ENCODE assay signal across 27 cellular contexts in the genomic region with DNA sequence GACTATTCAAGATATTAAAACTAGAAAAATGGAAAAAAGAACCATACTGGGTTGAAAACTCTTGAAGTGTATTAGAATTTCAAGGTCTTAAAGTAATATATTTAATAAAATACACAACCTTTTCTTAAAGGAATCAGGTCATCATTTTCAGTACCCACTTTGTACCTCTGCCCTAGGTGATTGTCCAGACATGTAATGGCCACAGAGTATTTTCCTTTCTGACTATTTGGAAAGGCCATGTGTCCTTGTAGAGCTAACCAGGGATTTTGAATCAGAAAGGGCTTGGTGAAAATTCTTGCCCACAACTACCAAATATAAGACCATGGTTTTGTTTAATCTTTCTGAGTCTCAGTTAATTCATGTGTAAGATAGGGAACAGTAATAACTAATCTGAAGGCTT.
A peak's percentile ranks its signal among the peaks of the same experiment; 100 is the strongest.
DNase-seq lines count a peak whose midpoint lies in the region; ATAC-seq, FAIRE-seq and TF ChIP-seq lines count a peak whose summit lies in the region.
"Had no signal": no experiment of that assay in that cellular context is flagged by ENCODE, and none has a peak within 500 bp of the region (broad histone marks: within the 10 kb centered on the region; RNA-seq: fewer than 3 reads in every experiment).

No MANE protein-coding gene starts in this region.

- H3K4me1 ChIP-seq in mammary epithelial cell (ENCODE audit: insufficient read depth, low read length): no peaks in the 10 kb centered on the region
- H3K4me1 ChIP-seq in endocrine pancreas (ENCODE audit: control insufficient read depth, insufficient read depth, low read length): peaks cover 33% of the 10 kb centered on the region
- H3K4me1 ChIP-seq in right cardiac atrium (ENCODE audit: control insufficient read depth, insufficient read depth, low read length): no peaks in the 10 kb centered on the region
- H3K4me1 ChIP-seq in small intestine (ENCODE audit: control insufficient read depth in 2 of 2, insufficient read depth in 1 of 2, low read depth in 1 of 2, low read length in 1 of 2): peaks cover 0 to 2% of the 10 kb centered on the region in 2 donors
- H3K4me1 ChIP-seq: Caco-2 had no signal

- no peak overlapping the region for H3K4me2 ChIP-seq in mammary epithelial cell (ENCODE audit: insufficient read depth, low read depth, low read length)

- CTCF ChIA-PET in mammary epithelial cell (lab: Charles Lee; ENCODE audit: low non-redundant PET) (no interaction called here), MCF 10A (lab: Yijun Ruan, JAX) (no interaction called here)

- H3K27me3 ChIP-seq in mammary epithelial cell (ENCODE audit: insufficient read depth, low read length) (no peaks in the 10 kb centered on the region), endocrine pancreas (ENCODE audit: control insufficient read depth, insufficient read depth, low read length) (no peaks in the 10 kb centered on the region), right cardiac atrium (ENCODE audit: control insufficient read depth, insufficient read depth) (no peaks in the 10 kb centered on the region), small intestine (ENCODE audit: control insufficient read depth in 2 of 2, insufficient read depth in 2 of 2, low read length in 2 of 2) (no peaks in the 10 kb centered on the region)

- ATAC-seq in right cardiac atrium: no peak
- ATAC-seq in HG02852 (IDR thresholded peaks at IDR 0.05; ENCODE audit: unreplicated experiment): no peak
- ATAC-seq in GM18498 (IDR thresholded peaks at IDR 0.05; ENCODE audit: unreplicated experiment): no peak
- no peak for ATAC-seq in HG03378 (IDR thresholded peaks at IDR 0.05; ENCODE audit: unreplicated experiment)
- ATAC-seq: CD8-positive, alpha-beta T cell; HCT116 had no signal

- BruUV-seq in mammary epithelial cell (replicated peaks; lab: Mats Ljungman, UMichigan) (no TSS peak), MCF 10A (replicated peaks; lab: Mats Ljungman, UMichigan) (no TSS peak)

- peak; percentile 33 for FAIRE-seq in small intestine (lab: Jason Lieb, UNC)
- FAIRE-seq: G401.6, H1 had no signal

- H3K36me3 ChIP-seq in mammary epithelial cell (ENCODE audit: insufficient read depth, low read length) (no peaks in the 10 kb centered on the region), endocrine pancreas (ENCODE audit: control insufficient read depth, insufficient read depth, low read length) (no peaks in the 10 kb centered on the region), small intestine (ENCODE audit: control insufficient read depth in 2 of 2, insufficient read depth in 2 of 2, low read length in 2 of 2) (no peaks in the 10 kb centered on the region)

- H4K20me1 ChIP-seq in mammary epithelial cell (ENCODE audit: insufficient read depth, low read length): no peaks in the 10 kb centered on the region

- intact Hi-C loops in mammary epithelial cell (cut with micrococcal nuclease): no loop called here
- intact Hi-C loops in MCF 10A (cut with micrococcal nuclease): no loop called here
- intact Hi-C loops in right cardiac atrium (cut with DNase I): no loop called here

- dilution Hi-C loops in mammary epithelial cell (cut with HindIII; ENCODE audit: low sequenced_read_pairs): loop anchor here (5.0 kb wide), 2 partner anchors 77 to 102 kb away; no protein-coding TSS in a partner anchor

- H3K4me3 ChIP-seq in mammary epithelial cell (replicated peaks in 1 of 3; ENCODE audit: insufficient read depth in 1 of 3, low read depth in 2 of 3, low read length in 3 of 3): no peak overlapping the region
- peak overlapping the region; percentile 36 for H3K4me3 ChIP-seq in endocrine pancreas (ENCODE audit: control insufficient read depth, insufficient read depth, low read length)
- H3K4me3 ChIP-seq in right cardiac atrium (ENCODE audit: low read length): peak overlapping the region; percentile 86
- no peak overlapping the region for H3K4me3 ChIP-seq in small intestine (ENCODE audit: low read depth in 1 of 2, low read length in 2 of 2)
- H3K4me3 ChIP-seq: SK-N-MC had no signal

- in situ Hi-C loops in mammary epithelial cell (cut with MboI; ENCODE audit: low sequenced_read_pairs in 2 of 2): no loop called here

- no peaks in the 10 kb centered on the region for H3K9me3 Mint-ChIP-seq in MCF 10A (ENCODE audit: unreplicated experiment)
- H3K9me3 Mint-ChIP-seq: CD8-positive, alpha-beta T cell had no signal

- no peaks in the 10 kb centered on the region for H3K27me3 Mint-ChIP-seq in MCF 10A (ENCODE audit: insufficient read depth, unreplicated experiment)
- H3K27me3 Mint-ChIP-seq: B cell had no signal

- no peak overlapping the region for H3K4me3 Mint-ChIP-seq in MCF 10A (ENCODE audit: unreplicated experiment)
- H3K4me3 Mint-ChIP-seq: B cell; CD8-positive, alpha-beta T cell had no signal

- no peak overlapping the region for H3K9ac ChIP-seq in mammary epithelial cell (ENCODE audit: insufficient read depth, low read length)
- no peak overlapping the region for H3K9ac ChIP-seq in endocrine pancreas (ENCODE audit: control insufficient read depth, insufficient read depth, low read length)

- TF ChIP-seq CTCF in mammary epithelial cell (conservative IDR thresholded peaks at IDR 0.05 in 1 of 2, IDR thresholded peaks at IDR 0.05 in 1 of 2; ENCODE audit: extremely low read depth in 1 of 2, insufficient read depth in 1 of 2, low read depth in 1 of 2, low read length in 2 of 2) (no peak), MCF 10A (IDR thresholded peaks at IDR 0.05; ENCODE audit: unreplicated experiment) (no peak)

- no peak overlapping the region for H3K27ac ChIP-seq in mammary epithelial cell (ENCODE audit: insufficient read depth, low read depth, low read length)
- no peak overlapping the region for H3K27ac ChIP-seq in right cardiac atrium (ENCODE audit: low read length)
- peak overlapping the region in 1 of 2 donors; percentile 41 for H3K27ac ChIP-seq in small intestine (ENCODE audit: low read depth in 1 of 2, low read length in 1 of 2)
- H3K27ac ChIP-seq: 22Rv1, C4-2B, RWPE1, SK-N-MC had no signal

- no peaks in the 10 kb centered on the region for H3K36me3 Mint-ChIP-seq in MCF 10A (ENCODE audit: insufficient read depth, unreplicated experiment)
- H3K36me3 Mint-ChIP-seq: CD8-positive, alpha-beta T cell had no signal

- POLR2A ChIA-PET in MCF 10A (lab: Yijun Ruan, JAX): interaction anchor here (1.1 kb wide), 1 partner anchor 9 kb away, joined by 3 read pairs; no protein-coding TSS in a partner anchor

- peak overlapping the region; percentile 26 for H2AFZ ChIP-seq in mammary epithelial cell (ENCODE audit: low read depth, low read length)

- no peak overlapping the region for H3K27ac Mint-ChIP-seq in MCF 10A (ENCODE audit: low read depth, unreplicated experiment)
- H3K27ac Mint-ChIP-seq: B cell; CD8-positive, alpha-beta T cell had no signal

- H3K79me2 ChIP-seq in mammary epithelial cell (ENCODE audit: insufficient read depth, low read length): no peaks in the 10 kb centered on the region

- DNase-seq in mammary epithelial cell (no peak), MCF 10A (ENCODE audit: unreplicated experiment) (no peak), right cardiac atrium (no peak), small intestine (no peak)
- DNase-seq: Caco-2; CD8-positive, alpha-beta T cell; MV-4-11; NCI-H1105; NCI-H1436 treated with DMSO at 0.1 percent for 48 hours; NCI-H1930; NCI-H446 treated with DMSO at 0.1 percent for 48 hours; NCI-H526; NCI-H82; NK-92 treated with Interleukin-12 subunit alpha and Interleukin-12 subunit beta, amount 100 ng/mL, for 24 hours; SIG-M5 had no signal

- no peaks in the 10 kb centered on the region for H3K4me1 Mint-ChIP-seq in MCF 10A (ENCODE audit: insufficient read depth, unreplicated experiment)
- H3K4me1 Mint-ChIP-seq: B cell had no signal

- H3K9me3 ChIP-seq in mammary epithelial cell (replicated peaks; ENCODE audit: insufficient read depth, low read length) (no peaks in the 10 kb centered on the region), endocrine pancreas (ENCODE audit: control insufficient read depth, low read length) (no peaks in the 10 kb centered on the region), right cardiac atrium (ENCODE audit: control insufficient read depth, low read length) (no peaks in the 10 kb centered on the region), small intestine (ENCODE audit: control insufficient read depth, low read depth) (no peaks in the 10 kb centered on the region)
- H3K9me3 ChIP-seq: Caco-2 had no signal

Comparison
In these comparisons a context has a peak if more than half of its experiments do, and no peak if none do; other contexts are left out.
1. H3K4me3 ChIP-seq: peak in endocrine pancreas (single experiment) and right cardiac atrium (single experiment); none in mammary epithelial cell (0 of 3) and small intestine (0 of 2).